In the genomic region with DNA sequence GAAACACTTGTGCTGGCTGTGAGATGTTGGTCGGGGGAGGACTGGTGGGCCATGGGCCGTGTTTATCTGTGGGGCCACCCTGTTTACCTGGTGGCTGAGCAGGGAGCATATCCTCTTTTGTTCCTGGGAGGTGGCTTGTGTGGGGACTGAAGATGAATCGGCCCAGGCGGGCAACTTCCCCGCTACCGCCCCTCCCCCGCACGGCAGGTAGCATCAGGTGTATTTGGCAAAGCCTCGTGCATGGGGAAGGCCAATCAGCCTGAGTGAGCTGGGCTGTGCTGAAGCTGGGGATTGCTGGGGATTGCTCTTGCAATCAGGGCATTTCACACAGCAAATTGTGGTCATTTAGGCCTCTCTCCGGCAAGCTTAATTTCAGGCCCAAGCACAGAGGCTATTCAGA, we compare ENCODE assay signal across 24 cellular contexts.
"Had no signal": no experiment of that assay in that cellular context is flagged by ENCODE, and none has a peak within 500 bp of the region (broad histone marks: within the 10 kb centered on the region; RNA-seq: fewer than 3 reads in every experiment).

No MANE protein-coding gene starts in this region.

- ATAC-seq: activated naive CD4-positive, alpha-beta T cell treated with anti-CD3 and anti-CD28 coated beads, Interleukin-2, amount 50 U/mL, for 72 hours; right lobe of liver had no signal

- FAIRE-seq: astrocyte, bronchial epithelial cell, endothelial cell of umbilical vein, small intestine, urothelium cell line had no signal

- H3K4me3 ChIP-seq: adrenal gland, esophagus squamous epithelium, left ventricle myocardium inferior, ovary, right lobe of liver, tibial nerve had no signal

- H3K27me3 ChIP-seq: ovary, right lobe of liver, tibial nerve had no signal

- H3K9me3 ChIP-seq: adrenal gland, esophagus squamous epithelium, left ventricle myocardium inferior, ovary, right lobe of liver, tibial nerve had no signal

- H3K27ac ChIP-seq: adrenal gland, esophagus squamous epithelium, left ventricle myocardium inferior, ovary, right lobe of liver, tibial nerve, WERI-Rb-1 had no signal

- H3K36me3 ChIP-seq: adrenal gland, esophagus squamous epithelium, left ventricle myocardium inferior, ovary, right lobe of liver, tibial nerve, WERI-Rb-1 had no signal

- DNase-seq: activated CD4-positive, alpha-beta memory T cell treated with anti-CD3 and anti-CD28 coated beads for 36 hours; activated gamma-delta T cell treated with Interleukin-2 at 50 U/mL for 16 hours; activated T-cell treated with anti-CD3 and anti-CD28 coated beads for 4 hours; adrenal gland; cerebellar nuclear complex; cortex of kidney; effector CD4-positive, alpha-beta T cell; esophagus squamous epithelium; left ventricle myocardium inferior; mammary epithelial cell; naive B cell; ovary; right lobe of liver; small intestine; stimulated activated CD4-positive, alpha-beta T cell treated with anti-CD3 and anti-CD28 coated beads, Interleukin-15, amount 100 ng/mL, for 24 hours; stimulated activated CD4-positive, alpha-beta T cell treated with anti-CD3 and anti-CD28 coated beads, Interleukin-2, amount 100 ng/mL, for 48 hours; T-helper 2 cell; WERI-Rb-1 had no signal
